In genomic region chr11:64924910-64925284, GRCh38 we compare ENCODE assay signal across 8 cellular contexts. TPM values are rescaled to one million over a fixed set of nuclear protein-coding genes. Genes with fewer than 3 reads are reported as not detected.
DNase-seq lines count a peak whose midpoint lies in the region; ATAC-seq and TF ChIP-seq lines count a peak whose summit lies in the region.

No MANE protein-coding gene starts in this region.

- H3K4me2 ChIP-seq in hepatocyte (peak overlapping the region; percentile 89), smooth muscle cell (peak overlapping the region; percentile 98)

- peaks cover 8% of the 10 kb centered on the region for H3K79me2 ChIP-seq in hepatocyte
- peaks cover 3% of the 10 kb centered on the region for H3K79me2 ChIP-seq in smooth muscle cell (ENCODE audit: low read depth)

- H3K36me3 Mint-ChIP-seq in CD4-positive, alpha-beta T cell (ENCODE audit: low read depth): peaks cover 9% of the 10 kb centered on the region
- H3K36me3 Mint-ChIP-seq in activated naive CD8-positive, alpha-beta T cell treated with anti-CD3 and anti-CD28 coated beads, Interleukin-2, amount 10 ng/mL, durations not matched to agents 7 days and 5 days: peaks cover 7% of the 10 kb centered on the region

- peak overlapping the region; percentile 87 for H3K4me3 Mint-ChIP-seq in CD4-positive, alpha-beta T cell
- peak overlapping the region; percentile 97 for H3K4me3 Mint-ChIP-seq in activated naive CD8-positive, alpha-beta T cell treated with anti-CD3 and anti-CD28 coated beads, Interleukin-2, amount 10 ng/mL, durations not matched to agents 7 days and 5 days

- WGBS in hepatocyte (ENCODE audit: low lambda C conversion rate, missing lambda C conversion rate): 0% methylated on average over 19 of the region's 24 CpGs
- 1% methylated on average over 14 of the region's 24 CpGs for WGBS in smooth muscle cell (ENCODE audit: low lambda C conversion rate)

- POLR2A ChIA-PET in CD4-positive, alpha-beta T cell (lab: Charles Lee): interaction anchor here (0.6 to 2.5 kb wide), 15 partner anchors 9 to 210 kb away, joined by 3 to 15 read pairs (median 7); partner anchors contain the start of genes ARL2, EHD1, FAU and MAJIN
- POLR2A ChIA-PET in activated naive CD8-positive, alpha-beta T cell treated with anti-CD3 and anti-CD28 coated beads, Interleukin-2, amount 10 ng/mL, durations not matched to agents 7 days and 5 days (lab: Charles Lee): interaction anchor here (0.5 to 1.8 kb wide), 16 partner anchors 10 to 256 kb away, joined by 3 to 10 read pairs (median 3); partner anchors contain the start of genes ARL2, BATF2, FAU and MAJIN

- H2AFZ ChIP-seq in hepatocyte: peak overlapping the region; percentile 86
- peak overlapping the region; percentile 95 for H2AFZ ChIP-seq in smooth muscle cell (ENCODE audit: low read depth)

- H3K9me3 ChIP-seq in CD4-positive, alpha-beta T cell (ENCODE audit: control insufficient read depth, low read length): no peaks in the 10 kb centered on the region
- H3K9me3 ChIP-seq in hepatocyte (ENCODE audit: low read depth) (no peaks in the 10 kb centered on the region), smooth muscle cell (replicated peaks; ENCODE audit: low read depth) (no peaks in the 10 kb centered on the region)

- no peaks in the 10 kb centered on the region for H3F3A ChIP-seq in smooth muscle cell (ENCODE audit: low read depth)

- peaks cover 13% of the 10 kb centered on the region for H3K4me1 Mint-ChIP-seq in CD4-positive, alpha-beta T cell (ENCODE audit: low read depth)
- H3K4me1 Mint-ChIP-seq in activated naive CD8-positive, alpha-beta T cell treated with anti-CD3 and anti-CD28 coated beads, Interleukin-2, amount 10 ng/mL, durations not matched to agents 7 days and 5 days: peaks cover 11% of the 10 kb centered on the region

- H3K27me3 ChIP-seq in CD4-positive, alpha-beta T cell (ENCODE audit: control insufficient read depth, insufficient read depth, low read length): no peaks in the 10 kb centered on the region
- H3K27me3 ChIP-seq in hepatocyte (no peaks in the 10 kb centered on the region), smooth muscle cell (ENCODE audit: low read depth) (no peaks in the 10 kb centered on the region)

- H3K27ac ChIP-seq in CD4-positive, alpha-beta T cell (ENCODE audit: low read depth, low read length): peak overlapping the region; percentile 73
- H3K27ac ChIP-seq in hepatocyte (peak overlapping the region; percentile 15), smooth muscle cell (ENCODE audit: low read depth) (no peak overlapping the region)

- no peak for TF ChIP-seq CTCF in CD4-positive, alpha-beta T cell (IDR thresholded peaks at IDR 0.05)
- TF ChIP-seq CTCF in hepatocyte (IDR thresholded peaks at IDR 0.05; ENCODE audit: poor library complexity): no peak
- no peak for TF ChIP-seq CTCF in smooth muscle cell (IDR thresholded peaks at IDR 0.05; ENCODE audit: borderline replicate concordance, insufficient read depth, poor library complexity, severe bottlenecking)

- no peak for DNase-seq in CD4-positive, alpha-beta T cell
- DNase-seq in activated naive CD8-positive, alpha-beta T cell treated with anti-CD3 and anti-CD28 coated beads, Interleukin-2, amount 10 ng/mL, durations not matched to agents 7 days and 5 days: no peak
- DNase-seq in hepatocyte (ENCODE audit: low spot score) (peak; percentile 34), smooth muscle cell (lab: John Stamatoyannopoulos, UW; ENCODE audit: unreplicated experiment) (no peak), NCI-H1694 treated with DMSO at 0.1 percent for 48 hours (lab: John Stamatoyannopoulos, UW) (no peak), NCI-H1048 (lab: John Stamatoyannopoulos, UW) (no peak)

- CTCF ChIA-PET in CD4-positive, alpha-beta T cell (lab: Charles Lee): interaction anchor here (1.3 to 1.4 kb wide), 2 partner anchors 80 to 89 kb away, joined by 3 to 8 read pairs; partner anchors contain the start of genes ARL2 and CDC42BPG

- intact Hi-C loops in CD4-positive, alpha-beta T cell (cut with DNase I, micrococcal nuclease): loop anchor here in 1 of 2 experiments (1.0 to 5.0 kb wide), 5 partner anchors 47 to 238 kb away; partner anchors contain the start of genes CDCA5, EHD1, SNX15 and ZFPL1

- no peaks in the 10 kb centered on the region for H3K9me3 Mint-ChIP-seq in CD4-positive, alpha-beta T cell
- no peaks in the 10 kb centered on the region for H3K9me3 Mint-ChIP-seq in activated naive CD8-positive, alpha-beta T cell treated with anti-CD3 and anti-CD28 coated beads, Interleukin-2, amount 10 ng/mL, durations not matched to agents 7 days and 5 days

- peak overlapping the region; percentile 97 for H3K27ac Mint-ChIP-seq in CD4-positive, alpha-beta T cell
- peak overlapping the region; percentile 54 for H3K27ac Mint-ChIP-seq in activated naive CD8-positive, alpha-beta T cell treated with anti-CD3 and anti-CD28 coated beads, Interleukin-2, amount 10 ng/mL, durations not matched to agents 7 days and 5 days

- H3K9me2 ChIP-seq in hepatocyte (replicated peaks; ENCODE audit: insufficient read depth): no peaks in the 10 kb centered on the region

- H3K4me1 ChIP-seq in hepatocyte (ENCODE audit: insufficient read depth): peaks cover 3% of the 10 kb centered on the region
- peaks cover 7% of the 10 kb centered on the region for H3K4me1 ChIP-seq in smooth muscle cell (ENCODE audit: low read depth)

- no peaks in the 10 kb centered on the region for H3K27me3 Mint-ChIP-seq in CD4-positive, alpha-beta T cell
- H3K27me3 Mint-ChIP-seq in activated naive CD8-positive, alpha-beta T cell treated with anti-CD3 and anti-CD28 coated beads, Interleukin-2, amount 10 ng/mL, durations not matched to agents 7 days and 5 days: no peaks in the 10 kb centered on the region

- H3K4me3 ChIP-seq in hepatocyte (peak overlapping the region; percentile 91), smooth muscle cell (peak overlapping the region; percentile 82)

- no peaks in the 10 kb centered on the region for H4K20me1 ChIP-seq in hepatocyte (ENCODE audit: insufficient read depth, poor library complexity, severe bottlenecking)
- no peaks in the 10 kb centered on the region for H4K20me1 ChIP-seq in smooth muscle cell (ENCODE audit: low read depth)

- no peak for ATAC-seq in CD4-positive, alpha-beta T cell (ENCODE audit: poor library complexity)
- ATAC-seq in HG03108 (IDR thresholded peaks at IDR 0.05; ENCODE audit: unreplicated experiment) (peak; percentile 3), GM21360 (IDR thresholded peaks at IDR 0.05; ENCODE audit: unreplicated experiment) (no peak)
- no peak for ATAC-seq in activated naive CD8-positive, alpha-beta T cell treated with anti-CD3 and anti-CD28 coated beads, Interleukin-2, amount 10 ng/mL, durations not matched to agents 7 days and 5 days (ENCODE audit: low read depth)

- H3K9ac ChIP-seq in smooth muscle cell (ENCODE audit: low read depth): peak overlapping the region; percentile 86

- no peaks in the 10 kb centered on the region for H3K36me3 ChIP-seq in hepatocyte (replicated peaks; ENCODE audit: insufficient read depth, low read depth)
- H3K36me3 ChIP-seq in smooth muscle cell (ENCODE audit: low read depth): no peaks in the 10 kb centered on the region

RNA-seq across cellular contexts. Expression of gene PPP2R5B, which starts 0.4 kb away (rescaled TPM):
- total RNA-seq in CD4-positive, alpha-beta T cell: 10 to 100 TPM; 16.8 to 18.3 TPM
- total RNA-seq in activated naive CD8-positive, alpha-beta T cell treated with anti-CD3 and anti-CD28 coated beads, Interleukin-2, amount 10 ng/mL, durations not matched to agents 7 days and 5 days: 10 to 100 TPM; 18.6 to 22.3 TPM
- total RNA-seq in hepatocyte (15.8 and 16.9 TPM in 2 replicates), smooth muscle cell (14.9 and 20.7 TPM in 2 replicates)
- polyA plus RNA-seq in hepatocyte (16.2 and 19.5 TPM in 2 replicates), smooth muscle cell (32.7 and 36.6 TPM in 2 replicates)

RNA-seq across cellular contexts. Expression of gene ATG2A, which starts 7.9 kb away (rescaled TPM):
- total RNA-seq in CD4-positive, alpha-beta T cell: 100 to 1,000 TPM; 189 to 198 TPM
- 10 to 100 TPM; 34.5 to 39.7 TPM for total RNA-seq in activated naive CD8-positive, alpha-beta T cell treated with anti-CD3 and anti-CD28 coated beads, Interleukin-2, amount 10 ng/mL, durations not matched to agents 7 days and 5 days
- 16.4 and 18.1 TPM in 2 replicates for total RNA-seq in hepatocyte
- polyA plus RNA-seq in hepatocyte: 11.7 and 17.0 TPM in 2 replicates
- 4.8 and 4.9 TPM in 2 replicates for total RNA-seq in smooth muscle cell
- 6.2 and 8.6 TPM in 2 replicates for polyA plus RNA-seq in smooth muscle cell

RNA-seq across cellular contexts. Expression of gene GPHA2, which starts 10.8 kb away (rescaled TPM):
- under 1 TPM; 0.49 to 0.56 TPM for total RNA-seq in CD4-positive, alpha-beta T cell
- not detected for total RNA-seq in activated naive CD8-positive, alpha-beta T cell treated with anti-CD3 and anti-CD28 coated beads, Interleukin-2, amount 10 ng/mL, durations not matched to agents 7 days and 5 days
- 2.0 TPM in 1 of 2 replicates, not detected in the other for total RNA-seq in hepatocyte
- polyA plus RNA-seq in hepatocyte: not detected in 2 replicates
- total RNA-seq in smooth muscle cell: not detected in 2 replicates
- 0.40 TPM in 1 of 2 replicates, not detected in the other for polyA plus RNA-seq in smooth muscle cell

RNA-seq across cellular contexts. Expression of gene EHD1, which starts 46.5 kb away (rescaled TPM):
- 100 to 1,000 TPM; 132 to 139 TPM for total RNA-seq in CD4-positive, alpha-beta T cell
- 100 to 1,000 TPM; 187 to 195 TPM for total RNA-seq in activated naive CD8-positive, alpha-beta T cell treated with anti-CD3 and anti-CD28 coated beads, Interleukin-2, amount 10 ng/mL, durations not matched to agents 7 days and 5 days
- total RNA-seq in hepatocyte (44.8 and 52.4 TPM in 2 replicates), smooth muscle cell (30.9 and 59.8 TPM in 2 replicates)
- polyA plus RNA-seq in hepatocyte (66.6 and 69.5 TPM in 2 replicates), smooth muscle cell (42.8 and 46.7 TPM in 2 replicates)

RNA-seq across cellular contexts. Expression of gene MAJIN, which starts 47.0 kb away (rescaled TPM):
- under 1 TPM; 0.50 to 0.55 TPM for total RNA-seq in CD4-positive, alpha-beta T cell
- not detected for total RNA-seq in activated naive CD8-positive, alpha-beta T cell treated with anti-CD3 and anti-CD28 coated beads, Interleukin-2, amount 10 ng/mL, durations not matched to agents 7 days and 5 days
- total RNA-seq in hepatocyte (not detected in 2 replicates), smooth muscle cell (not detected in 2 replicates)
- polyA plus RNA-seq in hepatocyte (not detected in 2 replicates), smooth muscle cell (not detected in 2 replicates)
